In the genomic region with DNA sequence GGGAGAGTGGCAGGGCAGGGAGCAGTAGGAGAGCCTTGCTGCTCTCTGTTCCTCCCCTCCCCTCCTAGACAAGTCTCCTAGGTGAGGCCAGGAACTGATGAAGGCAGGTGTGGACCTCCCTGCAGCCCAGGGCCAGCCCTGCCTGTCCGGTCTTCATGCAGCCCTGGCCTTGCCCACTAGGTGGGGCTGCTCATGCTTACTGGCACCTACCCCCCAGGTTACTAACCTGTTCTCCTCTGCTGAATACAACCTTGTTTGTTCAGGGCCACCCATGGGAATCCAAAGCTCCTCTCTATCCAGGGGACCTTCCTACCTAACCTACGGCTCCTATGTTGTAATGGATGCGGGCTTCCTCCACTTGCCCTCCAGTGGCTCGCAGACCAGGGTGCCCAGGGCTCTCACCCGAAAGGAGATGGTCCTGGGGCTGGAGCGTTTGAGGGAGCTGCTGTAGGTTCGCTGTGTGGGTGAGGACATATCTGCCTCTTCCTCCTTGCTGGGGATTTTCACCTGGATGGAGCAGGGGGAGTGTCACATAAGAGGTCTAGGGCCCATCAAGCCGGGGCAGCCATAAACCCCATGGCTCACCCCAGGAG, we compare ENCODE assay signal across 9 cellular contexts. TPM values are rescaled to one million over a fixed set of nuclear protein-coding genes. Genes with fewer than 3 reads are reported as not detected.
DNase-seq lines count a peak whose midpoint lies in the region; ATAC-seq, FAIRE-seq and TF ChIP-seq lines count a peak whose summit lies in the region.
"Had no signal": no experiment of that assay in that cellular context is flagged by ENCODE, and none has a peak within 500 bp of the region (broad histone marks: within the 10 kb centered on the region; RNA-seq: fewer than 3 reads in every experiment).

No MANE protein-coding gene starts in this region.

- H3K27ac ChIP-seq in kidney (ENCODE audit: low read depth in 2 of 2, low read length in 2 of 2), result no peak overlapping the region

- peak; percentile 37 for DNase-seq in COR-L47 (lab: John Stamatoyannopoulos, UW)
- DNase-seq in GM19239 (ENCODE audit: insufficient read length, low spot score), result peak; percentile 76
- DNase-seq in HTR-8/SVneo (ENCODE audit: insufficient read length, low spot score), result peak; percentile 72
- peak; percentile 66 for DNase-seq in RCC 7860 (ENCODE audit: low spot score)
- no peak for DNase-seq in astrocyte of the cerebellum (ENCODE audit: low read depth)
- no peak for DNase-seq in kidney
- peak; percentile 73 for DNase-seq in stimulated activated CD8-positive, alpha-beta memory T cell treated with anti-CD3 and anti-CD28 coated beads, Interleukin-4, amount 100 ng/mL, for 48 hours

- H3K36me3 ChIP-seq in kidney (ENCODE audit: control insufficient read depth in 1 of 2, insufficient read depth in 2 of 2, low read length in 2 of 2), result peaks cover 0 to 15% of the 10 kb centered on the region in 2 donors

- in situ Hi-C loops in astrocyte of the cerebellum (cut with HindIII; ENCODE audit: low sequenced_read_pairs), result no loop called here

- no peak for ATAC-seq in GM18858 (IDR thresholded peaks at IDR 0.05; ENCODE audit: unreplicated experiment)

- no peaks in the 10 kb centered on the region for H3K9me3 ChIP-seq in kidney (ENCODE audit: control insufficient read depth in 1 of 2, low read length in 2 of 2)

- H3K9ac ChIP-seq in kidney (ENCODE audit: low read length in 2 of 2), result no peak overlapping the region

- TF ChIP-seq CTCF in astrocyte of the cerebellum (IDR thresholded peaks at IDR 0.05; ENCODE audit: low read depth, low read length, missing control alignments) (peak; percentile 93), kidney (IDR thresholded peaks at IDR 0.05; ENCODE audit: borderline replicate concordance, extremely low read depth, insufficient read depth) (peak; percentile 77)

- intact Hi-C loops in kidney (cut with DNase I), result no loop called here

- H3K4me1 ChIP-seq in kidney (ENCODE audit: control insufficient read depth in 1 of 2, insufficient read depth in 1 of 2, low read depth in 1 of 2, low read length in 2 of 2), result peaks cover 6 to 7% of the 10 kb centered on the region in 2 donors

- FAIRE-seq in GM19239 (lab: Jason Lieb, UNC) (peak; percentile 90), HTR-8/SVneo (lab: Jason Lieb, UNC) (peak; percentile 97), RCC 7860 (lab: Jason Lieb, UNC) (no peak), kidney (lab: Jason Lieb, UNC) (no peak)

- H3K4me3 ChIP-seq in astrocyte of the cerebellum (ENCODE audit: low read depth, low read length), result no peak overlapping the region
- H3K4me3 ChIP-seq in kidney (ENCODE audit: low read length in 2 of 2), result no peak overlapping the region

RNA-seq across cellular contexts. Expression of a gene that starts 7.9 kb away (rescaled TPM):
- total RNA-seq in kidney, result 2.1 TPM
- 117 TPM for polyA plus RNA-seq in kidney (ENCODE audit: insufficient read depth, low read depth, low replicate concordance)
- total RNA-seq: natural killer cell treated with Interleukin-12 subunit alpha and Interleukin-12 subunit beta and Interleukin-15 and Interleukin-18, amount 100 ng/mL, for 72 hours had no signal

RNA-seq across cellular contexts. Expression of a gene that starts 13.7 kb away (rescaled TPM):
- 72.6 TPM for total RNA-seq in kidney
- 70.7 TPM for polyA plus RNA-seq in kidney (ENCODE audit: insufficient read depth, low read depth, low replicate concordance)
- total RNA-seq: natural killer cell treated with Interleukin-12 subunit alpha and Interleukin-12 subunit beta and Interleukin-15 and Interleukin-18, amount 100 ng/mL, for 72 hours had no signal

RNA-seq across cellular contexts. Expression of a gene that starts 36.1 kb away (rescaled TPM):
- not detected for total RNA-seq in kidney
- polyA plus RNA-seq in kidney (ENCODE audit: insufficient read depth, low read depth, low replicate concordance), result 17.7 TPM
- total RNA-seq: natural killer cell treated with Interleukin-12 subunit alpha and Interleukin-12 subunit beta and Interleukin-15 and Interleukin-18, amount 100 ng/mL, for 72 hours had no signal

Comparison
In these comparisons a context has a peak if more than half of its experiments do, and no peak if none do; other contexts are left out.
1. DNase-seq: peak in COR-L47 (single experiment), GM19239 (single experiment), HTR-8/SVneo (single experiment), RCC 7860 (single experiment) and stimulated activated CD8-positive, alpha-beta memory T cell treated with anti-CD3 and anti-CD28 coated beads, Interleukin-4, amount 100 ng/mL, for 48 hours (single experiment); none in astrocyte of the cerebellum (single experiment) and kidney (single experiment).